8 cellular contexts compared by ENCODE assay signal in the genomic region with DNA sequence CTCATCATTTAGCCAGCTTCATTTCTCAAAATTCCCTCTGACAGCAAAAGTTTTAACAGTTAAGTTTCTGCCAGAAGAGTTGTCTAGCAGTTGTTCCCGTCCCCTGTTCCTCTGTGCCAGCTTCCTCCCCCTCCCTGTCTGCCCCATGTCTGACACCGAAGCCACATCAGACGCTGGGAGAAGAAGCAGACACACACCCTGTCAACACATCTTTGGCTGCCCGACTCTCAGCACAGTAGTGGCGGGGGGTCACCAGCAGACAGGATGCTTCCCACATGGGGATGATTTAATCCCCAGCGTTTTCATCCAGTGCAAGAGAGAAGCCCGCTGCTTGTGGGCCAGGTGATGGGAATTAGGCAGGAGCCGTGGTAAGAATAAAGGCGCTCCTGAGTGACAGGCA.
DNase-seq lines count a peak whose midpoint lies in the region; ATAC-seq, FAIRE-seq and TF ChIP-seq lines count a peak whose summit lies in the region.

No MANE protein-coding gene starts in this region.

- no peak overlapping the region for H4K8ac ChIP-seq in H1 (ENCODE audit: extremely low read depth, insufficient read depth, low read length)

- no peak overlapping the region for H2AK5ac ChIP-seq in H1 (ENCODE audit: low read depth, low read length)

- H3K79me2 ChIP-seq in ACC112 (ENCODE audit: control insufficient read depth, insufficient read depth, low read length, unreplicated experiment) (no peaks in the 10 kb centered on the region), H1 (ENCODE audit: control insufficient read depth in 1 of 2, insufficient read depth in 2 of 2, low read length in 2 of 2) (no peaks in the 10 kb centered on the region), parathyroid adenoma (no peaks in the 10 kb centered on the region)

- no peaks in the 10 kb centered on the region for H4K20me1 ChIP-seq in H1 (replicated peaks in 1 of 2; ENCODE audit: control insufficient read depth in 1 of 2, insufficient read depth in 2 of 2, low read length in 2 of 2)

- H3K79me1 ChIP-seq in H1 (ENCODE audit: low read depth, low read length) = no peaks in the 10 kb centered on the region

- H2BK15ac ChIP-seq in H1 (ENCODE audit: low read length) = no peak overlapping the region

- H3K4me3 ChIP-seq in ACC112 (ENCODE audit: low read depth, low read length) (peak overlapping the region; percentile 5; the same call in 1 of the 2 replicates), H1 (ENCODE audit: extremely low read depth in 1 of 4, insufficient read depth in 2 of 4, low read depth in 3 of 4, low read length in 4 of 4) (no peak overlapping the region), parathyroid adenoma (ENCODE audit: low read depth, low read length) (no peak overlapping the region)

- H3K14ac ChIP-seq in H1 (ENCODE audit: insufficient read length) = no peak overlapping the region

- H3K27ac ChIP-seq in ACC112 (ENCODE audit: low read depth, low read length) (peak overlapping the region; percentile 49), H1 (ENCODE audit: low read depth, low read length) (no peak overlapping the region), parathyroid adenoma (peak overlapping the region; percentile 19)

- no peak overlapping the region for H2BK5ac ChIP-seq in H1 (ENCODE audit: low read depth, low read length)

- H3K36me3 ChIP-seq in ACC112 (ENCODE audit: insufficient read depth, low read length) = no peaks in the 10 kb centered on the region
- peaks cover 0 to 7% (median 0%) of the 10 kb centered on the region in 4 experiments; a peak in 1 of 8 replicates for H3K36me3 ChIP-seq in H1 (ENCODE audit: control insufficient read depth in 2 of 4, insufficient read depth in 4 of 4, low read length in 3 of 4)
- H3K36me3 ChIP-seq in parathyroid adenoma (ENCODE audit: control insufficient read depth, insufficient read depth, low read length) = no peaks in the 10 kb centered on the region

- H3K4me1 ChIP-seq in ACC112 (ENCODE audit: control insufficient read depth, insufficient read depth, low read length, unreplicated experiment) (peaks cover 18% of the 10 kb centered on the region), H1 (replicated peaks in 1 of 4; ENCODE audit: control insufficient read depth in 3 of 4, insufficient read depth in 4 of 4, low read length in 3 of 4) (peaks cover 0 to 4% (median 3%) of the 10 kb centered on the region in 4 experiments; a peak in 3 of 7 replicates), parathyroid adenoma (no peaks in the 10 kb centered on the region)

- H2BK120ac ChIP-seq in H1 (replicated peaks; ENCODE audit: low read depth, low read length) = no peak overlapping the region

- no peak for TF ChIP-seq POLR2A in H1 (IDR thresholded peaks at IDR 0.05; ENCODE audit: control extremely low read depth in 1 of 2, low read depth in 2 of 2, low read length in 2 of 2)

- H2AFZ ChIP-seq in ACC112 (ENCODE audit: low read length, unreplicated experiment) = peak overlapping the region; percentile 76
- H2AFZ ChIP-seq in H1 (ENCODE audit: low read length) = 0 out of 2 replicates have a peak overlapping the region, but pooled peaks have one; percentile 38
- no peak overlapping the region for H2AFZ ChIP-seq in parathyroid adenoma

- H3K18ac ChIP-seq in H1 (ENCODE audit: extremely low read depth, low read length) = no peak overlapping the region

- CTCF ChIA-PET in H1 (lab: Charles Lee; ENCODE audit: partially characterized antibody) = interaction anchor here (0.8 kb wide), 2 partner anchors 10 kb away, joined by 3 read pairs; no protein-coding TSS in a partner anchor

- H4K5ac ChIP-seq in H1 (ENCODE audit: insufficient read length, low read depth, low read length) = no peak overlapping the region

- no peak overlapping the region for H3K4ac ChIP-seq in H1 (replicated peaks; ENCODE audit: insufficient read length, low read depth, low read length)

- H3K4me2 ChIP-seq in H1 (ENCODE audit: insufficient read depth in 1 of 2, low read depth in 2 of 2, low read length in 2 of 2) = no peak overlapping the region; a peak in 1 of 4 replicates
- no peak overlapping the region for H3K4me2 ChIP-seq in parathyroid adenoma (ENCODE audit: low read length)

- POLR2A ChIA-PET in H1 (lab: Charles Lee; ENCODE audit: partially characterized antibody) = no interaction called here

- H3K23me2 ChIP-seq in H1 (ENCODE audit: low read depth, low read length) = no peaks in the 10 kb centered on the region

- H3K9me3 ChIP-seq in H1 (ENCODE audit: insufficient read depth in 2 of 2, low read depth in 1 of 2, low read length in 1 of 2) (peaks cover 9 to 14% of the 10 kb centered on the region in 2 experiments), parathyroid adenoma (ENCODE audit: control insufficient read depth, low read length) (peaks cover 3% of the 10 kb centered on the region)

- H3K27me3 ChIP-seq in ACC112 (ENCODE audit: insufficient read depth, low read length) (no peaks in the 10 kb centered on the region), H1 (replicated peaks in 1 of 4; ENCODE audit: control insufficient read depth in 3 of 4, extremely low read depth in 1 of 4, insufficient read depth in 3 of 4, low read length in 3 of 4) (no peaks in the 10 kb centered on the region), parathyroid adenoma (ENCODE audit: control insufficient read depth, insufficient read depth, low read length) (no peaks in the 10 kb centered on the region)

- H3K9ac ChIP-seq in H1 (replicated peaks in 1 of 4; ENCODE audit: extremely low read depth in 1 of 4, low read depth in 3 of 4, low read length in 3 of 4) (no peak overlapping the region), parathyroid adenoma (no peak overlapping the region)

- H2BK20ac ChIP-seq in H1 (ENCODE audit: low read length) = no peak overlapping the region

- TF ChIP-seq RAD21 in H1 (IDR thresholded peaks at IDR 0.05 in 1 of 2, conservative IDR thresholded peaks at IDR 0.05 in 1 of 2; ENCODE audit: low read depth in 2 of 2, low read length in 2 of 2) = no peak

- no peak for TF ChIP-seq EP300 in H1 (IDR thresholded peaks at IDR 0.05; ENCODE audit: borderline replicate concordance in 1 of 2, low read depth in 2 of 2, low read length in 2 of 2)

- H3K23ac ChIP-seq in H1 (ENCODE audit: insufficient read length) = no peak overlapping the region

- no peak overlapping the region for H4K91ac ChIP-seq in H1 (replicated peaks; ENCODE audit: insufficient read length, low read length)

- FAIRE-seq in H1 (lab: Jason Lieb, UNC) = no peak

- DNase-seq in activated CD4-positive, alpha-beta T cell treated with anti-CD3 and anti-CD28 coated beads for 4 hours = peak; percentile 48 to 54
- no peak for DNase-seq in H1 (ENCODE audit: low read depth in 1 of 2, low spot score in 2 of 2)
- no peak for DNase-seq in HK-2 (ENCODE audit: unreplicated experiment)
- no peak for DNase-seq in germinal center (ENCODE audit: low spot score)

- no peak overlapping the region for H3K56ac ChIP-seq in H1 (replicated peaks; ENCODE audit: insufficient read length, low read depth, low read length)

- TF ChIP-seq CTCF in H1 (IDR thresholded peaks at IDR 0.05; ENCODE audit: control extremely low read depth in 1 of 3, insufficient read depth in 1 of 3, low read depth in 1 of 3, low read length in 3 of 3) = no peak
- TF ChIP-seq CTCF in parathyroid adenoma (IDR thresholded peaks at IDR 0.05) = no peak

- WGBS in H1 (ENCODE audit: extremely low coverage in 1 of 2, insufficient coverage in 1 of 2, insufficient read length in 1 of 2, insufficient replicate concordance in 2 of 2, low coverage in 1 of 2, low lambda C conversion rate in 2 of 2, missing lambda C conversion rate in 1 of 2), 2 experiments = 73% methylated on average over 9 of the region's 9 CpGs; no CpG with 5 or more reads in 1 of the 2 experiments

- ATAC-seq in GM21717 (IDR thresholded peaks at IDR 0.05; ENCODE audit: unreplicated experiment) (no peak), GM21528 (IDR thresholded peaks at IDR 0.05; ENCODE audit: low FRiP score, unreplicated experiment) (no peak)

- H2BK12ac ChIP-seq in H1 (ENCODE audit: low read depth, low read length) = no peak overlapping the region

TF ChIP-seq in H1, 55 proteins besides CTCF, POLR2A, EP300 and RAD21 (continues in another document):
- TF ChIP-seq CREB1 (IDR thresholded peaks at IDR 0.05) (no peak), TCF12 (IDR thresholded peaks at IDR 0.05; ENCODE audit: low read depth, low read length) (no peak), CEBPB (IDR thresholded peaks at IDR 0.05; ENCODE audit: low read depth, low read length) (no peak), CHD2 (IDR thresholded peaks at IDR 0.05; ENCODE audit: low read length) (no peak), GABPA (IDR thresholded peaks at IDR 0.05; ENCODE audit: borderline replicate concordance, insufficient read depth, low read length) (no peak), EZH2 (IDR thresholded peaks at IDR 0.05; ENCODE audit: low read depth, low read length, severe bottlenecking) (no peak), NRF1 (IDR thresholded peaks at IDR 0.05; ENCODE audit: low read depth, low read length) (no peak), RXRA (IDR thresholded peaks at IDR 0.05; ENCODE audit: insufficient read depth, low read depth, low read length) (no peak), USF2 (IDR thresholded peaks at IDR 0.05; ENCODE audit: low read length) (no peak), TAF1 (IDR thresholded peaks at IDR 0.05; ENCODE audit: low read depth, low read length) (no peak), CBX8 (IDR thresholded peaks at IDR 0.05; ENCODE audit: borderline replicate concordance, low read depth, low read length) (no peak), KDM1A (IDR thresholded peaks at IDR 0.05; ENCODE audit: borderline replicate concordance, low read length) (no peak), TEAD4 (IDR thresholded peaks at IDR 0.05; ENCODE audit: low read depth, low read length) (no peak), ASH2L (IDR thresholded peaks at IDR 0.05; ENCODE audit: low read length) (no peak), CHD1 (IDR thresholded peaks at IDR 0.05; ENCODE audit: low read depth, low read length) (no peak), EGR1 (IDR thresholded peaks at IDR 0.05; ENCODE audit: borderline replicate concordance, low read depth, low read length) (no peak)

Comparison
In these comparisons a context has a peak if more than half of its experiments do, and no peak if none do; other contexts are left out.
1. DNase-seq: peak in activated CD4-positive, alpha-beta T cell treated with anti-CD3 and anti-CD28 coated beads for 4 hours (2 of 2); none in H1 (0 of 2), HK-2 (single experiment) and germinal center (single experiment).